In genomic region chr10:57165671-57166070, GRCh38 we compare ENCODE assay signal across 23 cellular contexts.
"Had no signal": no experiment of that assay in that cellular context is flagged by ENCODE, and none has a peak within 500 bp of the region (broad histone marks: within the 10 kb centered on the region; RNA-seq: fewer than 3 reads in every experiment).

No MANE protein-coding gene starts in this region.

- H3K4me1 ChIP-seq: SJSA1 had no signal

- H3K9me3 ChIP-seq: SJSA1 had no signal

- H3K27ac ChIP-seq: HL-60, KMS-11, SJSA1, SK-N-MC had no signal

- H3K27me3 ChIP-seq: SJSA1 had no signal

- H3K36me3 ChIP-seq: SJSA1 had no signal

- H3K4me1 Mint-ChIP-seq: IgD-negative memory B cell had no signal

- H3K36me3 Mint-ChIP-seq: IgD-negative memory B cell had no signal

- H3K4me3 Mint-ChIP-seq: IgD-negative memory B cell had no signal

- H3K9ac ChIP-seq: KMS-11 had no signal

- DNase-seq: Kasumi-1, MM.1S, NCI-H1092 treated with DMSO at 0.1 percent for 48 hours, NCI-H1436, NCI-H187, NCI-H2029, NCI-H2081 treated with DMSO at 0.1 percent for 48 hours, NCI-H2171 treated with DMSO at 0.1 percent for 48 hours, NCI-H2227 treated with DMSO at 0.1 percent for 48 hours, NCI-H524, NCI-H69, NCI-H774, Right ventricle myocardium superior, RPMI8226, SIG-M5 had no signal

- H3K9me3 Mint-ChIP-seq: IgD-negative memory B cell had no signal

- FAIRE-seq: HTR-8/SVneo, K562, RCC 7860 had no signal

- H3K4me2 ChIP-seq: KMS-11 had no signal

- ATAC-seq: K562 had no signal

- H3K27me3 Mint-ChIP-seq: IgD-negative memory B cell had no signal

- H3K4me3 ChIP-seq: K562, SJSA1, SK-N-MC had no signal
